In genomic region chr6:44105993-44106740, GRCh38 we compare ENCODE assay signal across 1 cellular context.
TF ChIP-seq lines count a peak whose summit lies in the region.

No MANE protein-coding gene starts in this region.

TF ChIP-seq in endothelial cell of umbilical vein, 7 proteins besides CTCF, POLR2A, EP300 and RAD21 (continued from another document):
- TF ChIP-seq FOS (IDR thresholded peaks at IDR 0.05; ENCODE audit: borderline replicate concordance, insufficient read depth, low read length) (no peak), POLR2AphosphoS5 (IDR thresholded peaks at IDR 0.05; ENCODE audit: insufficient read depth, low read depth, low read length) (no peak), MYC (IDR thresholded peaks at IDR 0.05; ENCODE audit: low read depth, low read length) (no peak), JUN (IDR thresholded peaks at IDR 0.05; ENCODE audit: borderline replicate concordance, insufficient read depth, insufficient read length, low read depth) (no peak)
